ENCODE assay signal across 1 cellular context in genomic region chr9:130598188-130598587, GRCh38.
TF ChIP-seq lines count a peak whose summit lies in the region.

No MANE protein-coding gene starts in this region.

TF ChIP-seq in HepG2, 621 proteins besides CTCF, POLR2A, EP300 and RAD21 (continued from another document and continues in another):
- TF ChIP-seq HINFP (CRISPR knock-in tag; IDR thresholded peaks at IDR 0.05; ENCODE audit: low read depth) (0 out of 2 replicates have a peak, but pooled peaks have one; percentile 43), ZBTB20 (CRISPR knock-in tag; IDR thresholded peaks at IDR 0.05; ENCODE audit: borderline replicate concordance, low read depth) (no peak), YEATS4 (CRISPR knock-in tag; IDR thresholded peaks at IDR 0.05; ENCODE audit: borderline replicate concordance) (peak; percentile 81), ZNF138 (CRISPR knock-in tag; IDR thresholded peaks at IDR 0.05; ENCODE audit: low read depth) (no peak), LBX2 (CRISPR knock-in tag; IDR thresholded peaks at IDR 0.05; ENCODE audit: borderline replicate concordance) (no peak), LCORL (IDR thresholded peaks at IDR 0.05) (no peak), LCORL (CRISPR knock-in tag; IDR thresholded peaks at IDR 0.05) (peak; percentile 85), SETDB1 (CRISPR knock-in tag; IDR thresholded peaks at IDR 0.05; ENCODE audit: borderline replicate concordance) (no peak), TBP (CRISPR knock-in tag; IDR thresholded peaks at IDR 0.05) (no peak), PATZ1 (CRISPR knock-in tag; IDR thresholded peaks at IDR 0.05) (peak; percentile 52), RCOR2 (CRISPR knock-in tag; IDR thresholded peaks at IDR 0.05) (peak; percentile 92), ZNF670 (CRISPR knock-in tag; IDR thresholded peaks at IDR 0.05; ENCODE audit: borderline replicate concordance) (peak; percentile 74; the same call in 1 of the 2 replicates), ZZZ3 (CRISPR knock-in tag; IDR thresholded peaks at IDR 0.05; ENCODE audit: borderline replicate concordance) (no peak), ZBTB44 (CRISPR knock-in tag; IDR thresholded peaks at IDR 0.05) (no peak), MLXIP (CRISPR knock-in tag; IDR thresholded peaks at IDR 0.05; ENCODE audit: borderline replicate concordance) (no peak), KMT2B (CRISPR knock-in tag; IDR thresholded peaks at IDR 0.05) (no peak), ZNF574 (CRISPR knock-in tag; IDR thresholded peaks at IDR 0.05) (peak; percentile 77), ZNF333 (CRISPR knock-in tag; IDR thresholded peaks at IDR 0.05; ENCODE audit: borderline replicate concordance) (no peak), ZNF772 (CRISPR knock-in tag; IDR thresholded peaks at IDR 0.05) (peak; percentile 39; the same call in 1 of the 2 replicates), E2F2 (CRISPR knock-in tag; IDR thresholded peaks at IDR 0.05; ENCODE audit: borderline replicate concordance) (no peak), ZNF646 (CRISPR knock-in tag; IDR thresholded peaks at IDR 0.05) (peak; percentile 81), ERF (CRISPR knock-in tag; IDR thresholded peaks at IDR 0.05) (peak; percentile 45; the same call in 1 of the 2 replicates), ZNF331 (CRISPR knock-in tag; IDR thresholded peaks at IDR 0.05) (peak; percentile 89), PRDM4 (CRISPR knock-in tag; IDR thresholded peaks at IDR 0.05; ENCODE audit: borderline replicate concordance) (no peak), PHF21A (CRISPR knock-in tag; IDR thresholded peaks at IDR 0.05) (peak; percentile 71), HOMEZ (CRISPR knock-in tag; IDR thresholded peaks at IDR 0.05; ENCODE audit: low read depth) (no peak; the same call in 1 of the 2 replicates), ARNT2 (CRISPR knock-in tag; IDR thresholded peaks at IDR 0.05; ENCODE audit: low read depth) (no peak), DNMT3B (CRISPR knock-in tag; conservative IDR thresholded peaks at IDR 0.05) (no peak), NFE2 (CRISPR knock-in tag; IDR thresholded peaks at IDR 0.05) (no peak), GABPA (IDR thresholded peaks at IDR 0.05; ENCODE audit: low read depth, low read length) (no peak), GABPA (CRISPR knock-in tag; IDR thresholded peaks at IDR 0.05; ENCODE audit: low read depth) (peak; percentile 40), MTA1 (CRISPR knock-in tag; IDR thresholded peaks at IDR 0.05; ENCODE audit: borderline replicate concordance) (peak; percentile 62; the same call in 1 of the 2 replicates)
